In the genomic region with DNA sequence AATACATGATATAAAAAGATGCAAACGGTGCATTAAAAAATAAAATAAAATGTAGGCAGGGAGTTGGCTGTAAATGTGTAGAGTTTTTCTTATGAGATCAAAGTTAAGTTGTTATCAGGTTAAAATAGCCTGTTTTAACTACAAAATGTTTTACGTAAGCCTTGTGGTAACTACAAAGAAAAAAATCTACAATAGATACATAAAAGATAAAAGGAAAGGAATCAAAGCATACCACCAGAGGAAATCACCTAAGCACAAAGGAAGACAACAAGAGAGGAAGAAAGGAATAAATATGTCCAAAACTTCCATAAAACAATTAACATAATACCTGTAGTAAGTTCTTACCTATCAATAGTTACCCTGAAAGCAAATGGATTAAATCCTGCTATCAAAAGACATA, we compare ENCODE assay signal across 22 cellular contexts. TPM values are rescaled to one million over a fixed set of nuclear protein-coding genes. Genes with fewer than 3 reads are reported as not detected.
DNase-seq lines count a peak whose midpoint lies in the region; ATAC-seq and TF ChIP-seq lines count a peak whose summit lies in the region.
"Had no signal": no experiment of that assay in that cellular context is flagged by ENCODE, and none has a peak within 500 bp of the region (broad histone marks: within the 10 kb centered on the region; RNA-seq: fewer than 3 reads in every experiment).

No MANE protein-coding gene starts in this region.

- POLR2A ChIA-PET in CD8-positive, alpha-beta memory T cell (lab: Charles Lee): interaction anchor here (1.5 kb wide), 1 partner anchor 16 kb away, joined by 9 read pairs; no protein-coding TSS in a partner anchor
- POLR2A ChIA-PET in activated CD8-positive, alpha-beta T cell treated with anti-CD3 and anti-CD28 coated beads for 36 hours (lab: Charles Lee): no interaction called here

- H3K4me1 ChIP-seq in CD8-positive, alpha-beta memory T cell (ENCODE audit: insufficient read depth, low read length): peaks cover 39% of the 10 kb centered on the region
- H3K4me1 ChIP-seq: Caco-2 had no signal

- peak overlapping the region; percentile 41 for H3K27ac Mint-ChIP-seq in activated T-cell treated with anti-CD3 and anti-CD28 coated beads, Interleukin-2, amount 50 U/mL, for 72 hours
- H3K27ac Mint-ChIP-seq in CD8-positive, alpha-beta memory T cell: peak overlapping the region; percentile 12 to 78 (median 42)
- peak overlapping the region; percentile 47 for H3K27ac Mint-ChIP-seq in activated CD8-positive, alpha-beta T cell treated with anti-CD3 and anti-CD28 coated beads for 36 hours
- peak overlapping the region; percentile 71 for H3K27ac Mint-ChIP-seq in central memory CD8-positive, alpha-beta T cell (ENCODE audit: low read depth)
- H3K27ac Mint-ChIP-seq: H9 had no signal

- H3K9me3 ChIP-seq in CD8-positive, alpha-beta memory T cell (ENCODE audit: low read length): peaks cover 3% of the 10 kb centered on the region
- H3K9me3 ChIP-seq: Caco-2 had no signal

- H3K9me3 Mint-ChIP-seq in activated T-cell treated with anti-CD3 and anti-CD28 coated beads, Interleukin-2, amount 50 U/mL, for 72 hours: peaks cover 8 to 9% of the 10 kb centered on the region in 2 donors
- peaks cover 17 to 40% (median 30%) of the 10 kb centered on the region in 5 donors for H3K9me3 Mint-ChIP-seq in CD8-positive, alpha-beta memory T cell
- H3K9me3 Mint-ChIP-seq in activated CD8-positive, alpha-beta T cell treated with anti-CD3 and anti-CD28 coated beads for 36 hours: peaks cover 41% of the 10 kb centered on the region
- peaks cover 7% of the 10 kb centered on the region for H3K9me3 Mint-ChIP-seq in central memory CD8-positive, alpha-beta T cell

- peaks cover 40% of the 10 kb centered on the region for H3K4me1 Mint-ChIP-seq in activated T-cell treated with anti-CD3 and anti-CD28 coated beads, Interleukin-2, amount 50 U/mL, for 72 hours (ENCODE audit: low read depth)
- peaks cover 50 to 84% (median 73%) of the 10 kb centered on the region in 3 donors for H3K4me1 Mint-ChIP-seq in CD8-positive, alpha-beta memory T cell
- peaks cover 62% of the 10 kb centered on the region for H3K4me1 Mint-ChIP-seq in activated CD8-positive, alpha-beta T cell treated with anti-CD3 and anti-CD28 coated beads for 36 hours (ENCODE audit: low read depth)
- H3K4me1 Mint-ChIP-seq in central memory CD8-positive, alpha-beta T cell: peaks cover 12% of the 10 kb centered on the region
- H3K4me1 Mint-ChIP-seq: H9 had no signal

- CTCF ChIA-PET in CD8-positive, alpha-beta memory T cell (lab: Charles Lee): interaction anchor here (1.4 to 7.3 kb wide), 5 partner anchors 12 to 89 kb away, joined by 3 to 46 read pairs (median 8); partner anchors contain the start of gene NELL2
- CTCF ChIA-PET in activated CD8-positive, alpha-beta T cell treated with anti-CD3 and anti-CD28 coated beads for 36 hours (lab: Charles Lee): interaction anchor here (0.9 to 5.0 kb wide), 5 partner anchors 12 to 89 kb away, joined by 3 to 35 read pairs (median 4); partner anchors contain the start of gene NELL2

- no peak for DNase-seq in activated T-cell treated with anti-CD3 and anti-CD28 coated beads, Interleukin-2, amount 50 U/mL, for 72 hours
- DNase-seq in activated T-cell treated with anti-CD3 and anti-CD28 coated beads for 4 hours (no peak), coronary artery (ENCODE audit: low spot score) (no peak), 8988T (no peak)
- DNase-seq in CD8-positive, alpha-beta memory T cell: peak in 2 of 5 donors; percentile 53 to 74
- DNase-seq in activated CD8-positive, alpha-beta T cell treated with anti-CD3 and anti-CD28 coated beads for 36 hours: no peak
- DNase-seq in central memory CD8-positive, alpha-beta T cell (ENCODE audit: low spot score in 2 of 2): no peak
- DNase-seq: ACHN, C1 segment of cervical spinal cord, Caco-2, H9, NCI-H1417, NCI-H187, NCI-H2107, NCI-H2227 treated with DMSO at 0.1 percent for 48 hours, NCI-H510A treated with DMSO at 0.1 percent for 48 hours, NCI-H774, OCI-M1, SHP77 had no signal

- ATAC-seq in activated T-cell treated with anti-CD3 and anti-CD28 coated beads, Interleukin-2, amount 50 U/mL, for 72 hours (replicated peaks in 1 of 2): no peak
- no peak for ATAC-seq in activated CD8-positive, alpha-beta T cell treated with anti-CD3 and anti-CD28 coated beads for 36 hours
- ATAC-seq in central memory CD8-positive, alpha-beta T cell (replicated peaks; ENCODE audit: extremely low read depth, poor library complexity, severe bottlenecking): peak; percentile 70
- ATAC-seq in HG02840 (IDR thresholded peaks at IDR 0.05; ENCODE audit: low FRiP score, unreplicated experiment): no peak

- intact Hi-C loops in activated CD8-positive, alpha-beta T cell treated with anti-CD3 and anti-CD28 coated beads for 36 hours (cut with micrococcal nuclease): no loop called here

- no peak for TF ChIP-seq CTCF in activated CD8-positive, alpha-beta T cell treated with anti-CD3 and anti-CD28 coated beads for 36 hours (IDR thresholded peaks at IDR 0.05)
- no peak for TF ChIP-seq CTCF in coronary artery (IDR thresholded peaks at IDR 0.05)

- peaks cover 20 to 43% of the 10 kb centered on the region in 2 donors for H3K36me3 Mint-ChIP-seq in activated T-cell treated with anti-CD3 and anti-CD28 coated beads, Interleukin-2, amount 50 U/mL, for 72 hours (ENCODE audit: insufficient read depth in 2 of 2)
- peaks cover 24 to 56% (median 55%) of the 10 kb centered on the region in 3 donors for H3K36me3 Mint-ChIP-seq in CD8-positive, alpha-beta memory T cell
- peaks cover 71% of the 10 kb centered on the region for H3K36me3 Mint-ChIP-seq in activated CD8-positive, alpha-beta T cell treated with anti-CD3 and anti-CD28 coated beads for 36 hours (ENCODE audit: low read depth)
- no peaks in the 10 kb centered on the region for H3K36me3 Mint-ChIP-seq in central memory CD8-positive, alpha-beta T cell (ENCODE audit: insufficient read depth)

- H3K4me3 ChIP-seq in CD8-positive, alpha-beta memory T cell (ENCODE audit: low read length): no peak overlapping the region
- no peak overlapping the region for H3K4me3 ChIP-seq in coronary artery

- peak overlapping the region in 1 of 2 donors; percentile 35 for H3K4me3 Mint-ChIP-seq in activated T-cell treated with anti-CD3 and anti-CD28 coated beads, Interleukin-2, amount 50 U/mL, for 72 hours
- peak overlapping the region in 5 of 7 donors; percentile 1 to 51 (median 35) for H3K4me3 Mint-ChIP-seq in CD8-positive, alpha-beta memory T cell
- no peak overlapping the region for H3K4me3 Mint-ChIP-seq in activated CD8-positive, alpha-beta T cell treated with anti-CD3 and anti-CD28 coated beads for 36 hours
- peak overlapping the region; percentile 2 for H3K4me3 Mint-ChIP-seq in central memory CD8-positive, alpha-beta T cell
- H3K4me3 Mint-ChIP-seq: H9 had no signal

- no peaks in the 10 kb centered on the region for H3K27me3 Mint-ChIP-seq in activated T-cell treated with anti-CD3 and anti-CD28 coated beads, Interleukin-2, amount 50 U/mL, for 72 hours (ENCODE audit: low read depth)
- peaks cover 0 to 2% of the 10 kb centered on the region in 2 donors for H3K27me3 Mint-ChIP-seq in CD8-positive, alpha-beta memory T cell
- no peaks in the 10 kb centered on the region for H3K27me3 Mint-ChIP-seq in activated CD8-positive, alpha-beta T cell treated with anti-CD3 and anti-CD28 coated beads for 36 hours
- H3K27me3 Mint-ChIP-seq in central memory CD8-positive, alpha-beta T cell: no peaks in the 10 kb centered on the region

- H3K27ac ChIP-seq in CD8-positive, alpha-beta memory T cell (ENCODE audit: low read depth, low read length): no peak overlapping the region
- no peak overlapping the region for H3K27ac ChIP-seq in coronary artery
- H3K27ac ChIP-seq: HL-60, KMS-11 had no signal

- H3K36me3 ChIP-seq in CD8-positive, alpha-beta memory T cell (ENCODE audit: insufficient read depth, low read length): peaks cover 3% of the 10 kb centered on the region

- H3K27me3 ChIP-seq in CD8-positive, alpha-beta memory T cell (ENCODE audit: insufficient read depth, low read length, poor library complexity, severe bottlenecking): no peaks in the 10 kb centered on the region

RNA-seq across cellular contexts. Expression of gene NELL2, which starts 12.2 kb away (rescaled TPM):
- 10 to 100 TPM; 36.3 to 66.0 TPM for total RNA-seq in activated T-cell treated with anti-CD3 and anti-CD28 coated beads, Interleukin-2, amount 50 U/mL, for 72 hours
- total RNA-seq in CD8-positive, alpha-beta memory T cell: 10 to 100 TPM; 60.2 to 67.0 TPM
- 203 TPM for polyA plus RNA-seq in CD8-positive, alpha-beta memory T cell
- total RNA-seq in activated CD8-positive, alpha-beta T cell treated with anti-CD3 and anti-CD28 coated beads for 36 hours: 100 to 1,000 TPM in 1 of 2 experiments, 10 to 100 TPM in 1; 99.7 to 106 TPM
